Comparison of ENCODE assay signal across 15 cellular contexts in genomic region chr5:14491505-14491904, GRCh38.
DNase-seq lines count a peak whose midpoint lies in the region; ATAC-seq and TF ChIP-seq lines count a peak whose summit lies in the region.
"Had no signal": no experiment of that assay in that cellular context is flagged by ENCODE, and none has a peak within 500 bp of the region (broad histone marks: within the 10 kb centered on the region; RNA-seq: fewer than 3 reads in every experiment).

No MANE protein-coding gene starts in this region.

- H4K8ac ChIP-seq in trophoblast cell (ENCODE audit: low read depth, low read length), result no peak overlapping the region

- no CpG with 5 or more reads among the region's 10 CpGs for WGBS in trophoblast cell (ENCODE audit: extremely low coverage, insufficient coverage, insufficient read length)

- no peaks in the 10 kb centered on the region for H3K27me3 Mint-ChIP-seq in activated CD4-positive, alpha-beta T cell treated with anti-CD3 and anti-CD28 coated beads, Interleukin-2, amount 10 ng/mL, durations not matched to agents 24 days and 14 days
- H3K27me3 Mint-ChIP-seq: activated naive CD8-positive, alpha-beta T cell treated with anti-CD3 and anti-CD28 coated beads, Interleukin-2, amount 10 ng/mL, durations not matched to agents 7 days and 5 days; CD8-positive, alpha-beta memory T cell; stimulated activated naive CD8-positive, alpha-beta T cell treated with anti-CD3 and anti-CD28 coated beads, Interleukin-15, Interleukin-2, amounts not matched to agents 100 ng/mL and 50 ng/mL, for 24 hours had no signal

- peaks cover 2 to 5% of the 10 kb centered on the region in 2 experiments for H3K4me1 ChIP-seq in trophoblast cell (ENCODE audit: control insufficient read depth in 1 of 2, insufficient read depth in 2 of 2, low read length in 2 of 2)

- no peak overlapping the region for H3K27ac ChIP-seq in trophoblast cell (ENCODE audit: low read depth, low read length)
- H3K27ac ChIP-seq: WERI-Rb-1 had no signal

- H2BK12ac ChIP-seq in trophoblast cell (ENCODE audit: low read length), result no peak overlapping the region

- DNase-seq in GM03348 (ENCODE audit: low spot score) (peak; percentile 47), RPMI7951 (ENCODE audit: low read depth) (peak; percentile 37), fibroblast of the aortic adventitia (ENCODE audit: low read depth) (peak; percentile 83), trophoblast cell (peak; percentile 91 to 93), NCI-H2081 treated with DMSO at 0.1 percent for 48 hours (lab: John Stamatoyannopoulos, UW) (no peak)
- DNase-seq in activated CD4-positive, alpha-beta T cell treated with anti-CD3 and anti-CD28 coated beads, Interleukin-2, amount 10 ng/mL, durations not matched to agents 24 days and 14 days, result no peak
- DNase-seq: activated naive CD8-positive, alpha-beta T cell treated with anti-CD3 and anti-CD28 coated beads, Interleukin-2, amount 10 ng/mL, durations not matched to agents 7 days and 5 days; CD8-positive, alpha-beta memory T cell; NCI-H1417; NCI-H446; WERI-Rb-1 had no signal

- no peaks in the 10 kb centered on the region for H3K27me3 ChIP-seq in trophoblast cell (ENCODE audit: insufficient read depth, low read length)
- H3K27me3 ChIP-seq: dorsolateral prefrontal cortex had no signal

- no peak for TF ChIP-seq CTCF in fibroblast of the aortic adventitia (IDR thresholded peaks at IDR 0.05; ENCODE audit: insufficient read depth, low read length)

- no peak overlapping the region for H3K4me2 ChIP-seq in trophoblast cell (ENCODE audit: low read length)

- intact Hi-C loops in activated CD4-positive, alpha-beta T cell treated with anti-CD3 and anti-CD28 coated beads, Interleukin-2, amount 10 ng/mL, durations not matched to agents 24 days and 14 days (cut with micrococcal nuclease), result no loop called here

- H3K23ac ChIP-seq in trophoblast cell (ENCODE audit: low read length), result no peak overlapping the region

- H3K4me3 ChIP-seq in fibroblast of the aortic adventitia (ENCODE audit: low read depth, low read length) (no peak overlapping the region), trophoblast cell (ENCODE audit: low read depth, low read length) (peak overlapping the region; percentile 10)
- H3K4me3 ChIP-seq: dorsolateral prefrontal cortex had no signal

- no peaks in the 10 kb centered on the region for H3K79me1 ChIP-seq in trophoblast cell (ENCODE audit: low read length)

- H3K9ac ChIP-seq in trophoblast cell (ENCODE audit: low read length), result no peak overlapping the region

- no peak overlapping the region for H3K18ac ChIP-seq in trophoblast cell (ENCODE audit: low read length)

- H2AK5ac ChIP-seq in trophoblast cell (ENCODE audit: low read length), result no peak overlapping the region

- H3K9me3 Mint-ChIP-seq in activated CD4-positive, alpha-beta T cell treated with anti-CD3 and anti-CD28 coated beads, Interleukin-2, amount 10 ng/mL, durations not matched to agents 24 days and 14 days, result no peaks in the 10 kb centered on the region
- H3K9me3 Mint-ChIP-seq: CD8-positive, alpha-beta memory T cell; stimulated activated naive CD8-positive, alpha-beta T cell treated with anti-CD3 and anti-CD28 coated beads, Interleukin-15, Interleukin-2, amounts not matched to agents 100 ng/mL and 50 ng/mL, for 24 hours had no signal

- H4K91ac ChIP-seq in trophoblast cell (ENCODE audit: low read depth, low read length), result no peak overlapping the region

- no peak overlapping the region for H2BK120ac ChIP-seq in trophoblast cell (ENCODE audit: insufficient read depth, low read length, poor library complexity)

- no peak for ATAC-seq in HG03196 (IDR thresholded peaks at IDR 0.05; ENCODE audit: unreplicated experiment)
- ATAC-seq in HG03095 (IDR thresholded peaks at IDR 0.05; ENCODE audit: unreplicated experiment), result no peak

- no peak overlapping the region for H2BK5ac ChIP-seq in trophoblast cell (ENCODE audit: low read depth, low read length, poor library complexity)

- no peak overlapping the region for H3K14ac ChIP-seq in trophoblast cell (ENCODE audit: low read length)

- H3K9me3 ChIP-seq in trophoblast cell (ENCODE audit: insufficient read depth, low read depth, low read length), result no peaks in the 10 kb centered on the region

- H4K12ac ChIP-seq in trophoblast cell (ENCODE audit: low read depth, low read length), result no peak overlapping the region

- H2AFZ ChIP-seq in trophoblast cell (ENCODE audit: insufficient read depth, low read length, poor library complexity), result no peak overlapping the region

- H3K4ac ChIP-seq in trophoblast cell (ENCODE audit: low read depth, low read length), result no peak overlapping the region

- no peak overlapping the region for H3K27ac Mint-ChIP-seq in activated CD4-positive, alpha-beta T cell treated with anti-CD3 and anti-CD28 coated beads, Interleukin-2, amount 10 ng/mL, durations not matched to agents 24 days and 14 days
- H3K27ac Mint-ChIP-seq: activated naive CD8-positive, alpha-beta T cell treated with anti-CD3 and anti-CD28 coated beads, Interleukin-2, amount 10 ng/mL, durations not matched to agents 7 days and 5 days; CD8-positive, alpha-beta memory T cell; stimulated activated naive CD8-positive, alpha-beta T cell treated with anti-CD3 and anti-CD28 coated beads, Interleukin-15, Interleukin-2, amounts not matched to agents 100 ng/mL and 50 ng/mL, for 24 hours had no signal

- H3K79me2 ChIP-seq in trophoblast cell (ENCODE audit: control insufficient read depth, insufficient read depth, low read length, poor library complexity), result no peaks in the 10 kb centered on the region

- H3K36me3 Mint-ChIP-seq in activated CD4-positive, alpha-beta T cell treated with anti-CD3 and anti-CD28 coated beads, Interleukin-2, amount 10 ng/mL, durations not matched to agents 24 days and 14 days (ENCODE audit: low read depth), result peaks cover 2% of the 10 kb centered on the region

- no peak overlapping the region for H3K4me3 Mint-ChIP-seq in activated CD4-positive, alpha-beta T cell treated with anti-CD3 and anti-CD28 coated beads, Interleukin-2, amount 10 ng/mL, durations not matched to agents 24 days and 14 days
- H3K4me3 Mint-ChIP-seq: activated naive CD8-positive, alpha-beta T cell treated with anti-CD3 and anti-CD28 coated beads, Interleukin-2, amount 10 ng/mL, durations not matched to agents 7 days and 5 days; CD8-positive, alpha-beta memory T cell; stimulated activated naive CD8-positive, alpha-beta T cell treated with anti-CD3 and anti-CD28 coated beads, Interleukin-15, Interleukin-2, amounts not matched to agents 100 ng/mL and 50 ng/mL, for 24 hours had no signal

- H3K4me1 Mint-ChIP-seq in activated CD4-positive, alpha-beta T cell treated with anti-CD3 and anti-CD28 coated beads, Interleukin-2, amount 10 ng/mL, durations not matched to agents 24 days and 14 days, result no peaks in the 10 kb centered on the region
- H3K4me1 Mint-ChIP-seq: CD8-positive, alpha-beta memory T cell had no signal

- peaks cover 45 to 74% of the 10 kb centered on the region in 2 experiments for H3K36me3 ChIP-seq in trophoblast cell (ENCODE audit: control insufficient read depth in 1 of 2, insufficient read depth in 2 of 2, low read length in 2 of 2)

Comparison
In these comparisons a context has a peak if more than half of its experiments do, and no peak if none do; other contexts are left out.
1. DNase-seq: peak in GM03348 (single experiment), RPMI7951 (single experiment), fibroblast of the aortic adventitia (single experiment) and trophoblast cell (2 of 2); none in activated CD4-positive, alpha-beta T cell treated with anti-CD3 and anti-CD28 coated beads, Interleukin-2, amount 10 ng/mL, durations not matched to agents 24 days and 14 days (single experiment) and NCI-H2081 treated with DMSO at 0.1 percent for 48 hours (single experiment).